1 cellular context compared by ENCODE assay signal in the genomic region with DNA sequence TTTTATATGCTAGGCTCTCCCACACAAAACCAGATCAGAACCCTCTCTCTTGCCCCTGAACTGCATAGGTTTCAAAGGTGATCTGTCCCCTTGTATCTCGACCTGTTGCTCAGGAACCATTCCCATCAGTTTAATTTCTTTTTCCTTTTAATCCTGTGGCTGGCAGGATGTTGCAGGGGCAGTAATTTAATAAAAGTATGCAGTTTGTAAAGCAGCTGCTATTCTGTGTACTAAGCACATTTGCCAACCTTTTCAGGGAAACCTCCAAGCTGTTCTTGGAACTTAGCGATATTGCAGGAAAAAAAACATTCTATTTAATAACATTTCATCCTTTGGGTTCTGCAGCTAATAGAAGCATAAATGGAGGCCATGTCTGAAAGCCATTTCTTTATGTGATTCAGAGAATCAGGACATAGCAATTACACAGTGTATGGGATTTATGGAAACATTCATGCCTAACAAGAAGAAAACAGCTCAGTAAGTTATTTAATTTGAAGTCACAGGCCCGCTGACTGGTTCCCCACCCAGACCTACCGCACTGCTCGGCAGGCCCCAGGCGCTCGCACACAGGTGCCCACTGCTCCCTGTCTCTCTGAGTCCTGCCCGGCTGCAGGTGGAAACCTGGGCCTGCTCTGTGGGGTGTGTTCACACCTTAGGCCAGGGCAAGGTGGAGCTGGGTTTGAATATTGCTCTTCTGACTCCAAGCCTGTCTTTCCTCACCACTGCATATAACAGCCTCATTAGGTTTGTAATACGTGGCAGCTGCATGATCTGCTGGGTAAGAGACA.
TF ChIP-seq lines count a peak whose summit lies in the region.

No MANE protein-coding gene starts in this region.

TF ChIP-seq in GM23338, 12 proteins besides CTCF, POLR2A, EP300 and RAD21 (continued from another document):
- TF ChIP-seq, protein P1, sequence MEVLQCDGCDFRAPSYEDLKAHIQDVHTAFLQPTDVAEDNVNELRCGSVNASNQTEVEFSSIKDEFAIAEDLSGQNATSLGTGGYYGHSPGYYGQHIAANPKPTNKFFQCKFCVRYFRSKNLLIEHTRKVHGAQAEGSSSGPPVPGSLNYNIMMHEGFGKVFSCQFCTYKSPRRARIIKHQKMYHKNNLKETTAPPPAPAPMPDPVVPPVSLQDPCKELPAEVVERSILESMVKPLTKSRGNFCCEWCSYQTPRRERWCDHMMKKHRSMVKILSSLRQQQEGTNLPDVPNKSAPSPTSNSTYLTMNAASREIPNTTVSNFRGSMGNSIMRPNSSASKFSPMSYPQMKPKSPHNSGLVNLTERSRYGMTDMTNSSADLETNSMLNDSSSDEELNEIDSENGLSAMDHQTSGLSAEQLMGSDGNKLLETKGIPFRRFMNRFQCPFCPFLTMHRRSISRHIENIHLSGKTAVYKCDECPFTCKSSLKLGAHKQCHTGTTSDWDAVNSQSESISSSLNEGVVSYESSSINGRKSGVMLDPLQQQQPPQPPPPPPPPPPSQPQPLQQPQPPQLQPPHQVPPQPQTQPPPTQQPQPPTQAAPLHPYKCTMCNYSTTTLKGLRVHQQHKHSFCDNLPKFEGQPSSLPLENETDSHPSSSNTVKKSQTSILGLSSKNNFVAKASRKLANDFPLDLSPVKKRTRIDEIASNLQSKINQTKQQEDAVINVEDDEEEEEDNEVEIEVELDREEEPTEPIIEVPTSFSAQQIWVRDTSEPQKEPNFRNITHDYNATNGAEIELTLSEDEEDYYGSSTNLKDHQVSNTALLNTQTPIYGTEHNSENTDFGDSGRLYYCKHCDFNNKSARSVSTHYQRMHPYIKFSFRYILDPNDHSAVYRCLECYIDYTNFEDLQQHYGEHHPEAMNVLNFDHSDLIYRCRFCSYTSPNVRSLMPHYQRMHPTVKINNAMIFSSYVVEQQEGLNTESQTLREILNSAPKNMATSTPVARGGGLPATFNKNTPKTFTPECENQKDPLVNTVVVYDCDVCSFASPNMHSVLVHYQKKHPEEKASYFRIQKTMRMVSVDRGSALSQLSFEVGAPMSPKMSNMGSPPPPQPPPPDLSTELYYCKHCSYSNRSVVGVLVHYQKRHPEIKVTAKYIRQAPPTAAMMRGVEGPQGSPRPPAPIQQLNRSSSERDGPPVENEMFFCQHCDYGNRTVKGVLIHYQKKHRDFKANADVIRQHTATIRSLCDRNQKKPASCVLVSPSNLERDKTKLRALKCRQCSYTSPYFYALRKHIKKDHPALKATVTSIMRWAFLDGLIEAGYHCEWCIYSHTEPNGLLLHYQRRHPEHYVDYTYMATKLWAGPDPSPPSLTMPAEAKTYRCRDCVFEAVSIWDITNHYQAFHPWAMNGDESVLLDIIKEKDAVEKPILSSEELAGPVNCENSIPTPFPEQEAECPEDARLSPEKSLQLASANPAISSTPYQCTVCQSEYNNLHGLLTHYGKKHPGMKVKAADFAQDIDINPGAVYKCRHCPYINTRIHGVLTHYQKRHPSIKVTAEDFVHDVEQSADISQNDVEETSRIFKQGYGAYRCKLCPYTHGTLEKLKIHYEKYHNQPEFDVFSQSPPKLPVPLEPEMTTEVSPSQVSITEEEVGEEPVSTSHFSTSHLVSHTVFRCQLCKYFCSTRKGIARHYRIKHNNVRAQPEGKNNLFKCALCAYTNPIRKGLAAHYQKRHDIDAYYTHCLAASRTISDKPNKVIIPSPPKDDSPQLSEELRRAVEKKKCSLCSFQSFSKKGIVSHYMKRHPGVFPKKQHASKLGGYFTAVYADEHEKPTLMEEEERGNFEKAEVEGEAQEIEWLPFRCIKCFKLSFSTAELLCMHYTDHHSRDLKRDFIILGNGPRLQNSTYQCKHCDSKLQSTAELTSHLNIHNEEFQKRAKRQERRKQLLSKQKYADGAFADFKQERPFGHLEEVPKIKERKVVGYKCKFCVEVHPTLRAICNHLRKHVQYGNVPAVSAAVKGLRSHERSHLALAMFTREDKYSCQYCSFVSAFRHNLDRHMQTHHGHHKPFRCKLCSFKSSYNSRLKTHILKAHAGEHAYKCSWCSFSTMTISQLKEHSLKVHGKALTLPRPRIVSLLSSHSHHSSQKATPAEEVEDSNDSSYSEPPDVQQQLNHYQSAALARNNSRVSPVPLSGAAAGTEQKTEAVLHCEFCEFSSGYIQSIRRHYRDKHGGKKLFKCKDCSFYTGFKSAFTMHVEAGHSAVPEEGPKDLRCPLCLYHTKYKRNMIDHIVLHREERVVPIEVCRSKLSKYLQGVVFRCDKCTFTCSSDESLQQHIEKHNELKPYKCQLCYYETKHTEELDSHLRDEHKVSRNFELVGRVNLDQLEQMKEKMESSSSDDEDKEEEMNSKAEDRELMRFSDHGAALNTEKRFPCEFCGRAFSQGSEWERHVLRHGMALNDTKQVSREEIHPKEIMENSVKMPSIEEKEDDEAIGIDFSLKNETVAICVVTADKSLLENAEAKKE (CRISPR knock-in tag; IDR thresholded peaks at IDR 0.05) = no peak
- TF ChIP-seq JUNB (IDR thresholded peaks at IDR 0.05; ENCODE audit: unreplicated experiment) (no peak), ZNF114 (CRISPR knock-in tag; IDR thresholded peaks at IDR 0.05) (no peak), NANOG (IDR thresholded peaks at IDR 0.05; ENCODE audit: borderline replicate concordance) (no peak), STAT1 (IDR thresholded peaks at IDR 0.05; ENCODE audit: unreplicated experiment) (no peak), EZH2phosphoT487 (IDR thresholded peaks at IDR 0.05; ENCODE audit: unreplicated experiment) (no peak), ZNF331 (CRISPR knock-in tag; IDR thresholded peaks at IDR 0.05; ENCODE audit: low read depth) (no peak), POLR2AphosphoS5 (IDR thresholded peaks at IDR 0.05; ENCODE audit: low read depth) (no peak), EZH2 (IDR thresholded peaks at IDR 0.05; ENCODE audit: low read depth, unreplicated experiment) (no peak)
- TF ChIP-seq, protein P2, sequence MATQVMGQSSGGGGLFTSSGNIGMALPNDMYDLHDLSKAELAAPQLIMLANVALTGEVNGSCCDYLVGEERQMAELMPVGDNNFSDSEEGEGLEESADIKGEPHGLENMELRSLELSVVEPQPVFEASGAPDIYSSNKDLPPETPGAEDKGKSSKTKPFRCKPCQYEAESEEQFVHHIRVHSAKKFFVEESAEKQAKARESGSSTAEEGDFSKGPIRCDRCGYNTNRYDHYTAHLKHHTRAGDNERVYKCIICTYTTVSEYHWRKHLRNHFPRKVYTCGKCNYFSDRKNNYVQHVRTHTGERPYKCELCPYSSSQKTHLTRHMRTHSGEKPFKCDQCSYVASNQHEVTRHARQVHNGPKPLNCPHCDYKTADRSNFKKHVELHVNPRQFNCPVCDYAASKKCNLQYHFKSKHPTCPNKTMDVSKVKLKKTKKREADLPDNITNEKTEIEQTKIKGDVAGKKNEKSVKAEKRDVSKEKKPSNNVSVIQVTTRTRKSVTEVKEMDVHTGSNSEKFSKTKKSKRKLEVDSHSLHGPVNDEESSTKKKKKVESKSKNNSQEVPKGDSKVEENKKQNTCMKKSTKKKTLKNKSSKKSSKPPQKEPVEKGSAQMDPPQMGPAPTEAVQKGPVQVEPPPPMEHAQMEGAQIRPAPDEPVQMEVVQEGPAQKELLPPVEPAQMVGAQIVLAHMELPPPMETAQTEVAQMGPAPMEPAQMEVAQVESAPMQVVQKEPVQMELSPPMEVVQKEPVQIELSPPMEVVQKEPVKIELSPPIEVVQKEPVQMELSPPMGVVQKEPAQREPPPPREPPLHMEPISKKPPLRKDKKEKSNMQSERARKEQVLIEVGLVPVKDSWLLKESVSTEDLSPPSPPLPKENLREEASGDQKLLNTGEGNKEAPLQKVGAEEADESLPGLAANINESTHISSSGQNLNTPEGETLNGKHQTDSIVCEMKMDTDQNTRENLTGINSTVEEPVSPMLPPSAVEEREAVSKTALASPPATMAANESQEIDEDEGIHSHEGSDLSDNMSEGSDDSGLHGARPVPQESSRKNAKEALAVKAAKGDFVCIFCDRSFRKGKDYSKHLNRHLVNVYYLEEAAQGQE (IDR thresholded peaks at IDR 0.05; ENCODE audit: unreplicated experiment) = no peak
- TF ChIP-seq, protein P3, sequence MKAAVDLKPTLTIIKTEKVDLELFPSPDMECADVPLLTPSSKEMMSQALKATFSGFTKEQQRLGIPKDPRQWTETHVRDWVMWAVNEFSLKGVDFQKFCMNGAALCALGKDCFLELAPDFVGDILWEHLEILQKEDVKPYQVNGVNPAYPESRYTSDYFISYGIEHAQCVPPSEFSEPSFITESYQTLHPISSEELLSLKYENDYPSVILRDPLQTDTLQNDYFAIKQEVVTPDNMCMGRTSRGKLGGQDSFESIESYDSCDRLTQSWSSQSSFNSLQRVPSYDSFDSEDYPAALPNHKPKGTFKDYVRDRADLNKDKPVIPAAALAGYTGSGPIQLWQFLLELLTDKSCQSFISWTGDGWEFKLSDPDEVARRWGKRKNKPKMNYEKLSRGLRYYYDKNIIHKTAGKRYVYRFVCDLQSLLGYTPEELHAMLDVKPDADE (IDR thresholded peaks at IDR 0.05) = no peak
TF ChIP-seq in GM23338: peak in this region for 0.
